In genomic region chr22:36465232-36466021, GRCh38 we compare ENCODE assay signal across 8 cellular contexts. TPM values are rescaled to one million over a fixed set of nuclear protein-coding genes. Genes with fewer than 3 reads are reported as not detected.
DNase-seq lines count a peak whose midpoint lies in the region; ATAC-seq and TF ChIP-seq lines count a peak whose summit lies in the region.

No MANE protein-coding gene starts in this region.

- DNase-seq in AG20443 (ENCODE audit: low spot score) (peak; percentile 90), PC-3 (peak; percentile 95), MV-4-11 (lab: John Stamatoyannopoulos, UW) (no peak)
- no peak for DNase-seq in effector memory CD4-positive, alpha-beta T cell

- ATAC-seq in PC-3 = peak; percentile 75
- ATAC-seq in HG02571 (IDR thresholded peaks at IDR 0.05; ENCODE audit: unreplicated experiment) = no peak
- ATAC-seq in HG03342 (IDR thresholded peaks at IDR 0.05; ENCODE audit: unreplicated experiment) = no peak

- no peaks in the 10 kb centered on the region for H3K9me2 ChIP-seq in PC-3 (replicated peaks; ENCODE audit: low read length)

- peak overlapping the region in 2 of 3 experiments; percentile 54 to 66 for H3K27ac Mint-ChIP-seq in nephron

- H3K4me1 ChIP-seq in PC-3 (ENCODE audit: insufficient read depth, low read length) (peaks cover 68% of the 10 kb centered on the region), esophagus (ENCODE audit: control insufficient read depth in 2 of 2, insufficient read depth in 2 of 2, low read length in 1 of 2) (peaks cover 6 to 25% of the 10 kb centered on the region in 2 donors)
- peaks cover 6% of the 10 kb centered on the region for H3K4me1 ChIP-seq in effector memory CD4-positive, alpha-beta T cell (ENCODE audit: control insufficient read depth, insufficient read depth, low read length, poor library complexity, severe bottlenecking)

- H3K9me3 Mint-ChIP-seq in nephron = no peaks in the 10 kb centered on the region

- peaks cover 12% of the 10 kb centered on the region for H3K4me1 Mint-ChIP-seq in nephron

- intact Hi-C loops in PC-3 (cut with micrococcal nuclease) = loop anchor here (5.0 kb wide), 1 partner anchor 78 kb away; the partner anchor contains the start of gene MYH9

- CTCF ChIA-PET in PC-3 (lab: Charles Lee) = no interaction called here

- peaks cover 25% of the 10 kb centered on the region; the same call in 1 of the 2 replicates for H3K79me2 ChIP-seq in PC-3 (ENCODE audit: low read length)

- H3F3A ChIP-seq in PC-3 (ENCODE audit: low read length, unreplicated experiment) = no peaks in the 10 kb centered on the region

- no peak overlapping the region; the same call in 1 of the 2 replicates for H2AFZ ChIP-seq in PC-3 (ENCODE audit: low read length)

- POLR2A ChIA-PET in PC-3 (lab: Charles Lee; ENCODE audit: unreplicated experiment) = interaction anchor here (0.5 to 0.6 kb wide), 2 partner anchors 10 to 77 kb away, joined by 3 to 5 read pairs; partner anchors contain the start of gene MYH9

- peak overlapping the region; percentile 74 for H3K4me2 ChIP-seq in PC-3 (ENCODE audit: low read length)

- no TSS peak for BruUV-seq in PC-3 (replicated peaks; lab: Mats Ljungman, UMichigan)

- peak overlapping the region; percentile 49 for H3K9ac ChIP-seq in PC-3 (ENCODE audit: low read length)

- no peaks in the 10 kb centered on the region for H3K27me3 ChIP-seq in PC-3 (ENCODE audit: low read length)
- H3K27me3 ChIP-seq in esophagus (ENCODE audit: control insufficient read depth in 1 of 2, insufficient read depth in 2 of 2, low read length in 2 of 2) = no peaks in the 10 kb centered on the region
- no peaks in the 10 kb centered on the region for H3K27me3 ChIP-seq in effector memory CD4-positive, alpha-beta T cell (replicated peaks; ENCODE audit: control insufficient read depth, insufficient read depth, low read length, poor library complexity, severe bottlenecking)

- no peaks in the 10 kb centered on the region for H4K20me1 ChIP-seq in PC-3 (ENCODE audit: low read length)

- H3K36me3 ChIP-seq in PC-3 (ENCODE audit: low read depth, low read length) (no peaks in the 10 kb centered on the region), esophagus (ENCODE audit: control insufficient read depth in 2 of 2, insufficient read depth in 2 of 2, low read length in 1 of 2) (peaks cover 0 to 9% of the 10 kb centered on the region in 2 donors)
- H3K36me3 ChIP-seq in effector memory CD4-positive, alpha-beta T cell (ENCODE audit: control insufficient read depth, insufficient read depth, low read length) = no peaks in the 10 kb centered on the region

- H3K4me3 ChIP-seq in PC-3 (ENCODE audit: low read length) (no peak overlapping the region; the same call in 1 of the 2 replicates), esophagus (ENCODE audit: low read depth in 1 of 2, low read length in 2 of 2) (no peak overlapping the region)
- no peak overlapping the region for H3K4me3 ChIP-seq in effector memory CD4-positive, alpha-beta T cell (ENCODE audit: insufficient read depth, low read depth, low read length, poor library complexity, severe bottlenecking)

- no peaks in the 10 kb centered on the region for H3K27me3 Mint-ChIP-seq in nephron (ENCODE audit: low read depth)

- 29 to 30% methylated on average over 25 of the region's 25 CpGs for WGBS in esophagus, 2 donors

- TF ChIP-seq CTCF in PC-3 (conservative IDR thresholded peaks at IDR 0.05; ENCODE audit: low read depth, low read length) (no peak), nephron (IDR thresholded peaks at IDR 0.05; ENCODE audit: unreplicated experiment in 3 of 3) (no peak)

- H3K4me3 Mint-ChIP-seq in nephron = no peak overlapping the region

- no peaks in the 10 kb centered on the region for H3K9me3 ChIP-seq in PC-3 (ENCODE audit: low read length)
- no peaks in the 10 kb centered on the region for H3K9me3 ChIP-seq in esophagus (ENCODE audit: control insufficient read depth in 2 of 2, insufficient read depth in 1 of 2, low read depth in 1 of 2, low read length in 1 of 2)
- H3K9me3 ChIP-seq in effector memory CD4-positive, alpha-beta T cell (ENCODE audit: control insufficient read depth, low read length) = no peaks in the 10 kb centered on the region

- H3K27ac ChIP-seq in PC-3 (ENCODE audit: low read length) = peak overlapping the region; percentile 85
- H3K27ac ChIP-seq in esophagus (ENCODE audit: low read depth in 2 of 2, low read length in 1 of 2) = peak overlapping the region; percentile 86 to 95
- no peak overlapping the region for H3K27ac ChIP-seq in effector memory CD4-positive, alpha-beta T cell (ENCODE audit: insufficient read depth, low read length, poor library complexity, severe bottlenecking)

- H3K36me3 Mint-ChIP-seq in nephron (ENCODE audit: low read depth) = no peaks in the 10 kb centered on the region

RNA-seq across cellular contexts. Expression of gene TXN2, which starts 16.0 kb away (rescaled TPM):
- total RNA-seq in PC-3 (2014; rRNA removed) = 49.6 and 52.5 TPM in 2 replicates
- polyA plus RNA-seq in esophagus = 10 to 100 TPM; 53.5 to 81.8 TPM

RNA-seq across cellular contexts. Expression of gene FOXRED2, which starts 41.4 kb away (rescaled TPM):
- 5.5 and 6.5 TPM in 2 replicates for total RNA-seq in PC-3 (2014; rRNA removed)
- polyA plus RNA-seq in esophagus = 1 to 10 TPM; 3.2 to 3.7 TPM

Comparison
In these comparisons a context has a peak if more than half of its experiments do, and no peak if none do; other contexts are left out.
1. DNase-seq: peak in AG20443 (single experiment) and PC-3 (single experiment); none in MV-4-11 (single experiment) and effector memory CD4-positive, alpha-beta T cell (0 of 3).